Comparison of ENCODE assay signal across 10 cellular contexts in the genomic region with DNA sequence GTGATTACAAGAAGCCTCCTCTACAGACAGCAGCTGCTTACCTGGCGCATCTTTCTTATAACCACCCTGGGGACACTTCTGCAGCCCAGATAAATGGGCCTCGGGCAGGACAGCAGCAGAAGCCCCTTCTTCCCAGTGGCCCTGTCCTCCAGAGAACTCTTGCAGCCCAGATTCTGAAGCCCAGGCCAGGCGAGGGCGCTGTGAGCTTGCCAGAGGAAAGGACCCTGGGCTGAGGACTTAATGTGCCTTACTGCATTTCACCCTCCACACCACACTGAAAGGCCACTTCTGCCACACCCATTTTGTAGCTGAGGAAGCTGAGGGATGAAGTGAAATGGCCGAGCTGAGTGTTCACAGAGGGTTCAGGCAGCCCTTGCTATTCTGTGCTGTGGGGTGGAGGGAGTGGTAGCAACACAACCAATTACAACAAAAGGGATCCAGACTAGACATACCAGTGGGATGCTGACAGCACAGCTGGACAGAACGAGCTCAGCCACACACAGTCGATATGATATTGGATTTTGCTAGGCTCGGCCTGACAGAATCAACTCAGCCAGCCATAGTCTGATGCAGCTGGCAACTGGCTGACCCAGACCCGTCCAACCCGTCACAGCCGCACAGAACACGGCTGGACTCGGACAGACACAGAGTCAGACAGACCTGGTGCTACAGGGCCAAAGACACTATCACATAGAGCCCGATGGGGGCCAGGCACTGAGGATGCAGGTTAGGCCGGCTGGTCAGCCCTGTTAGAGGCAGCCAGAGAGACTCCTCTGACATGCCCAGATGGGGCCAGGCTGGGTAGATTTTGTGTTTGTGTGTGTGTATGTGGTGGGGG. TPM values are rescaled to one million over a fixed set of nuclear protein-coding genes. Genes with fewer than 3 reads are reported as not detected.
DNase-seq lines count a peak whose midpoint lies in the region; ATAC-seq and TF ChIP-seq lines count a peak whose summit lies in the region.
"Had no signal": no experiment of that assay in that cellular context is flagged by ENCODE, and none has a peak within 500 bp of the region (broad histone marks: within the 10 kb centered on the region; RNA-seq: fewer than 3 reads in every experiment).

No MANE protein-coding gene starts in this region.

- peaks cover 12% of the 10 kb centered on the region for H3K4me1 Mint-ChIP-seq in activated CD8-positive, alpha-beta T cell treated with anti-CD3 and anti-CD28 coated beads for 36 hours (ENCODE audit: low read depth)
- peaks cover 6% of the 10 kb centered on the region for H3K4me1 Mint-ChIP-seq in activated CD8-positive, alpha-beta T cell treated with anti-CD3 and anti-CD28 coated beads, Interleukin-2, amount 10 ng/mL, durations not matched to agents 7 days and 5 days (ENCODE audit: low read depth)
- H3K4me1 Mint-ChIP-seq in naive thymus-derived CD4-positive, alpha-beta T cell: peaks cover 5 to 8% (median 7%) of the 10 kb centered on the region in 7 donors
- H3K4me1 Mint-ChIP-seq in mesothelial cell of epicardium: peaks cover 12% of the 10 kb centered on the region

- DNase-seq in activated CD8-positive, alpha-beta T cell treated with anti-CD3 and anti-CD28 coated beads for 36 hours: peak; percentile 25
- no peak for DNase-seq in activated CD8-positive, alpha-beta T cell treated with anti-CD3 and anti-CD28 coated beads, Interleukin-2, amount 10 ng/mL, durations not matched to agents 7 days and 5 days
- peak; percentile 45 for DNase-seq in NCI-H82 treated with DMSO at 0.1 percent for 48 hours (lab: John Stamatoyannopoulos, UW; ENCODE audit: unreplicated experiment)
- DNase-seq in epithelial cell of proximal tubule (ENCODE audit: low read depth): no peak
- DNase-seq in stimulated activated CD8-positive, alpha-beta memory T cell treated with anti-CD3 and anti-CD28 coated beads, Interleukin-4, amount 100 ng/mL, for 48 hours: peak; percentile 35
- DNase-seq in kidney tubule cell (ENCODE audit: low spot score): no peak
- no peak for DNase-seq in naive thymus-derived CD4-positive, alpha-beta T cell
- no peak for DNase-seq in mesothelial cell of epicardium (ENCODE audit: low spot score in 2 of 2, unreplicated experiment in 2 of 2)
- DNase-seq: naive B cell, NCI-H2081 treated with DMSO at 0.1 percent for 48 hours had no signal

- no peak overlapping the region for H3K4me3 ChIP-seq in epithelial cell of proximal tubule (ENCODE audit: low read depth, low read length)
- H3K4me3 ChIP-seq in naive thymus-derived CD4-positive, alpha-beta T cell (ENCODE audit: low read length): no peak overlapping the region

- CTCF ChIA-PET in activated CD8-positive, alpha-beta T cell treated with anti-CD3 and anti-CD28 coated beads for 36 hours (lab: Charles Lee): interaction anchor here (1.1 to 1.2 kb wide), 2 partner anchors 23 to 223 kb away, joined by 3 to 4 read pairs; a partner anchor contains a TSS
- CTCF ChIA-PET in activated CD8-positive, alpha-beta T cell treated with anti-CD3 and anti-CD28 coated beads, Interleukin-2, amount 10 ng/mL, durations not matched to agents 7 days and 5 days (lab: Charles Lee): interaction anchor here (0.8 to 1.5 kb wide), 3 partner anchors 19 to 39 kb away, joined by 3 to 4 read pairs (median 3); a partner anchor contains a TSS
- CTCF ChIA-PET in naive thymus-derived CD4-positive, alpha-beta T cell (lab: Charles Lee): no interaction called here

- POLR2A ChIA-PET in activated CD8-positive, alpha-beta T cell treated with anti-CD3 and anti-CD28 coated beads for 36 hours (lab: Charles Lee): interaction anchor here (0.6 kb wide), 1 partner anchor 86 kb away, joined by 5 read pairs; no protein-coding TSS in a partner anchor
- POLR2A ChIA-PET in activated CD8-positive, alpha-beta T cell treated with anti-CD3 and anti-CD28 coated beads, Interleukin-2, amount 10 ng/mL, durations not matched to agents 7 days and 5 days (lab: Charles Lee): no interaction called here
- POLR2A ChIA-PET in naive thymus-derived CD4-positive, alpha-beta T cell (lab: Charles Lee): interaction anchor here (0.7 to 1.0 kb wide), 2 partner anchors 37 to 39 kb away, joined by 3 to 4 read pairs; a partner anchor contains a TSS

- H3K9me3 ChIP-seq in naive thymus-derived CD4-positive, alpha-beta T cell (ENCODE audit: control insufficient read depth in 2 of 3, low read length in 3 of 3): no peaks in the 10 kb centered on the region

- intact Hi-C loops in activated CD8-positive, alpha-beta T cell treated with anti-CD3 and anti-CD28 coated beads for 36 hours (cut with micrococcal nuclease): loop anchor here (5.0 to 10.0 kb wide), 4 partner anchors 37 to 222 kb away; a partner anchor contains a TSS
- intact Hi-C loops in naive thymus-derived CD4-positive, alpha-beta T cell (cut with micrococcal nuclease): loop anchor here in 1 of 2 donors (5.0 kb wide), 1 partner anchor 112 kb away; no protein-coding TSS in a partner anchor

- H3K4me3 Mint-ChIP-seq in activated CD8-positive, alpha-beta T cell treated with anti-CD3 and anti-CD28 coated beads for 36 hours: no peak overlapping the region
- no peak overlapping the region for H3K4me3 Mint-ChIP-seq in activated CD8-positive, alpha-beta T cell treated with anti-CD3 and anti-CD28 coated beads, Interleukin-2, amount 10 ng/mL, durations not matched to agents 7 days and 5 days
- no peak overlapping the region for H3K4me3 Mint-ChIP-seq in naive thymus-derived CD4-positive, alpha-beta T cell
- H3K4me3 Mint-ChIP-seq in mesothelial cell of epicardium: no peak overlapping the region
- H3K4me3 Mint-ChIP-seq: naive B cell had no signal

- no peaks in the 10 kb centered on the region for H3K36me3 Mint-ChIP-seq in activated CD8-positive, alpha-beta T cell treated with anti-CD3 and anti-CD28 coated beads for 36 hours (ENCODE audit: low read depth)
- no peaks in the 10 kb centered on the region for H3K36me3 Mint-ChIP-seq in activated CD8-positive, alpha-beta T cell treated with anti-CD3 and anti-CD28 coated beads, Interleukin-2, amount 10 ng/mL, durations not matched to agents 7 days and 5 days (ENCODE audit: low read depth)
- H3K36me3 Mint-ChIP-seq in naive thymus-derived CD4-positive, alpha-beta T cell: no peaks in the 10 kb centered on the region
- peaks cover 4% of the 10 kb centered on the region for H3K36me3 Mint-ChIP-seq in mesothelial cell of epicardium

- no peaks in the 10 kb centered on the region for H3K36me3 ChIP-seq in naive thymus-derived CD4-positive, alpha-beta T cell (ENCODE audit: control insufficient read depth in 2 of 3, insufficient read depth in 3 of 3, low read length in 3 of 3)

- H3K27ac ChIP-seq in naive thymus-derived CD4-positive, alpha-beta T cell (ENCODE audit: low read depth, low read length): no peak overlapping the region

- H3K27ac Mint-ChIP-seq in activated CD8-positive, alpha-beta T cell treated with anti-CD3 and anti-CD28 coated beads for 36 hours: no peak overlapping the region
- no peak overlapping the region for H3K27ac Mint-ChIP-seq in activated CD8-positive, alpha-beta T cell treated with anti-CD3 and anti-CD28 coated beads, Interleukin-2, amount 10 ng/mL, durations not matched to agents 7 days and 5 days
- no peak overlapping the region for H3K27ac Mint-ChIP-seq in naive thymus-derived CD4-positive, alpha-beta T cell
- H3K27ac Mint-ChIP-seq in mesothelial cell of epicardium: no peak overlapping the region
- H3K27ac Mint-ChIP-seq: naive B cell had no signal

- no peaks in the 10 kb centered on the region for H3K27me3 Mint-ChIP-seq in activated CD8-positive, alpha-beta T cell treated with anti-CD3 and anti-CD28 coated beads for 36 hours
- H3K27me3 Mint-ChIP-seq in activated CD8-positive, alpha-beta T cell treated with anti-CD3 and anti-CD28 coated beads, Interleukin-2, amount 10 ng/mL, durations not matched to agents 7 days and 5 days (ENCODE audit: low read depth): peaks cover 2% of the 10 kb centered on the region
- peaks cover 0 to 4% (median 0%) of the 10 kb centered on the region in 5 donors for H3K27me3 Mint-ChIP-seq in naive thymus-derived CD4-positive, alpha-beta T cell
- H3K27me3 Mint-ChIP-seq in mesothelial cell of epicardium (ENCODE audit: low read depth): no peaks in the 10 kb centered on the region
- H3K27me3 Mint-ChIP-seq: naive B cell had no signal

- peaks cover 0 to 6% of the 10 kb centered on the region in 2 donors for H3K4me1 ChIP-seq in naive thymus-derived CD4-positive, alpha-beta T cell (ENCODE audit: control insufficient read depth in 2 of 2, insufficient read depth in 2 of 2, low read length in 2 of 2)

- no peak for ATAC-seq in activated CD8-positive, alpha-beta T cell treated with anti-CD3 and anti-CD28 coated beads for 36 hours
- ATAC-seq in activated CD8-positive, alpha-beta T cell treated with anti-CD3 and anti-CD28 coated beads, Interleukin-2, amount 10 ng/mL, durations not matched to agents 7 days and 5 days: no peak
- ATAC-seq in naive thymus-derived CD4-positive, alpha-beta T cell: no peak

- no peaks in the 10 kb centered on the region for H3K27me3 ChIP-seq in naive thymus-derived CD4-positive, alpha-beta T cell (ENCODE audit: control insufficient read depth in 2 of 2, insufficient read depth in 2 of 2, low read length in 2 of 2)

- H3K9me3 Mint-ChIP-seq in activated CD8-positive, alpha-beta T cell treated with anti-CD3 and anti-CD28 coated beads for 36 hours: no peaks in the 10 kb centered on the region
- no peaks in the 10 kb centered on the region for H3K9me3 Mint-ChIP-seq in activated CD8-positive, alpha-beta T cell treated with anti-CD3 and anti-CD28 coated beads, Interleukin-2, amount 10 ng/mL, durations not matched to agents 7 days and 5 days (ENCODE audit: insufficient read depth)
- H3K9me3 Mint-ChIP-seq in naive thymus-derived CD4-positive, alpha-beta T cell: no peaks in the 10 kb centered on the region
- no peaks in the 10 kb centered on the region for H3K9me3 Mint-ChIP-seq in mesothelial cell of epicardium
- H3K9me3 Mint-ChIP-seq: naive B cell had no signal

- no peak for TF ChIP-seq CTCF in activated CD8-positive, alpha-beta T cell treated with anti-CD3 and anti-CD28 coated beads for 36 hours (IDR thresholded peaks at IDR 0.05)
- TF ChIP-seq CTCF in epithelial cell of proximal tubule (conservative IDR thresholded peaks at IDR 0.05; ENCODE audit: low read depth, low read length): peak; percentile 37
- TF ChIP-seq CTCF in mesothelial cell of epicardium (IDR thresholded peaks at IDR 0.05; ENCODE audit: unreplicated experiment): no peak

RNA-seq across cellular contexts. Expression of a gene that starts 7.3 kb away (rescaled TPM):
- total RNA-seq in activated CD8-positive, alpha-beta T cell treated with anti-CD3 and anti-CD28 coated beads for 36 hours: not detected
- total RNA-seq in activated CD8-positive, alpha-beta T cell treated with anti-CD3 and anti-CD28 coated beads, Interleukin-2, amount 10 ng/mL, durations not matched to agents 7 days and 5 days: not detected
- total RNA-seq in epithelial cell of proximal tubule (0.51 and 1.7 TPM in 2 replicates), mesothelial cell of epicardium (29.4 to 31.0 TPM (median 30.9 TPM) in 3 replicates)
- total RNA-seq in naive thymus-derived CD4-positive, alpha-beta T cell: not detected
- polyA plus RNA-seq in naive thymus-derived CD4-positive, alpha-beta T cell: not detected

RNA-seq across cellular contexts. Expression of a gene that starts 37.8 kb away (rescaled TPM):
- total RNA-seq in activated CD8-positive, alpha-beta T cell treated with anti-CD3 and anti-CD28 coated beads for 36 hours: 1 to 10 TPM; 5.6 to 5.8 TPM
- 1 to 10 TPM; 5.2 to 6.2 TPM for total RNA-seq in activated CD8-positive, alpha-beta T cell treated with anti-CD3 and anti-CD28 coated beads, Interleukin-2, amount 10 ng/mL, durations not matched to agents 7 days and 5 days
- total RNA-seq in epithelial cell of proximal tubule: 7.7 and 7.9 TPM in 2 replicates
- 10 to 100 TPM in 3 of 5 experiments, 1 to 10 TPM in 2; 4.8 to 14.2 (median 10.9) TPM for total RNA-seq in naive thymus-derived CD4-positive, alpha-beta T cell
- polyA plus RNA-seq in naive thymus-derived CD4-positive, alpha-beta T cell: 10 to 100 TPM in 1 of 2 donors, 1 to 10 TPM in 1; 4.1 to 10.3 TPM
- total RNA-seq in mesothelial cell of epicardium: 10.5 to 13.1 TPM (median 11.3 TPM) in 3 replicates

RNA-seq across cellular contexts. Expression of a gene that starts 47.5 kb away (rescaled TPM):
- not detected for total RNA-seq in activated CD8-positive, alpha-beta T cell treated with anti-CD3 and anti-CD28 coated beads for 36 hours
- not detected for total RNA-seq in activated CD8-positive, alpha-beta T cell treated with anti-CD3 and anti-CD28 coated beads, Interleukin-2, amount 10 ng/mL, durations not matched to agents 7 days and 5 days
- 0.22 and 1.3 TPM in 2 replicates for total RNA-seq in epithelial cell of proximal tubule
- total RNA-seq in naive thymus-derived CD4-positive, alpha-beta T cell: not detected
- not detected for polyA plus RNA-seq in naive thymus-derived CD4-positive, alpha-beta T cell
- not detected in 3 replicates for total RNA-seq in mesothelial cell of epicardium

Comparison
In these comparisons a context has a peak if more than half of its experiments do, and no peak if none do; other contexts are left out.
1. DNase-seq: peak in activated CD8-positive, alpha-beta T cell treated with anti-CD3 and anti-CD28 coated beads for 36 hours (single experiment), NCI-H82 treated with DMSO at 0.1 percent for 48 hours (single experiment) and stimulated activated CD8-positive, alpha-beta memory T cell treated with anti-CD3 and anti-CD28 coated beads, Interleukin-4, amount 100 ng/mL, for 48 hours (single experiment); none in activated CD8-positive, alpha-beta T cell treated with anti-CD3 and anti-CD28 coated beads, Interleukin-2, amount 10 ng/mL, durations not matched to agents 7 days and 5 days (single experiment), epithelial cell of proximal tubule (single experiment), kidney tubule cell (single experiment), naive thymus-derived CD4-positive, alpha-beta T cell (0 of 9) and mesothelial cell of epicardium (0 of 2).
2. RNA of a gene that starts 7.3 kb away (total RNA-seq): 29.4 to 31.0 TPM in mesothelial cell of epicardium; 0.51 to 1.7 TPM in epithelial cell of proximal tubule, not detected in activated CD8-positive, alpha-beta T cell treated with anti-CD3 and anti-CD28 coated beads for 36 hours, not detected in activated CD8-positive, alpha-beta T cell treated with anti-CD3 and anti-CD28 coated beads, Interleukin-2, amount 10 ng/mL, durations not matched to agents 7 days and 5 days and not detected in naive thymus-derived CD4-positive, alpha-beta T cell; every median in the first group is over 10 times any median in the second.